8 cellular contexts compared by ENCODE assay signal in genomic region chr19:14113762-14114414, GRCh38. TPM values are rescaled to one million over a fixed set of nuclear protein-coding genes. Genes with fewer than 3 reads are reported as not detected.
DNase-seq lines count a peak whose midpoint lies in the region; ATAC-seq, FAIRE-seq and TF ChIP-seq lines count a peak whose summit lies in the region.

No MANE protein-coding gene starts in this region.

- H3K4me2 ChIP-seq in endothelial cell of umbilical vein (ENCODE audit: insufficient read depth, low read length), result no peak overlapping the region
- H3K4me2 ChIP-seq in skeletal muscle satellite cell (ENCODE audit: low read length), result peak overlapping the region; percentile 75

- no peaks in the 10 kb centered on the region for H3K27me3 ChIP-seq in endothelial cell of umbilical vein (ENCODE audit: control insufficient read depth in 2 of 2, insufficient read depth in 2 of 2, low read length in 2 of 2)
- no peaks in the 10 kb centered on the region for H3K27me3 ChIP-seq in skeletal muscle satellite cell (ENCODE audit: control insufficient read depth, insufficient read depth, low read length)

- peak overlapping the region; percentile 37 for H3K27ac Mint-ChIP-seq in activated CD4-positive, alpha-beta T cell treated with anti-CD3 and anti-CD28 coated beads, Interleukin-2, amount 10 ng/mL, durations not matched to agents 24 days and 14 days

- CTCF ChIA-PET in endothelial cell of umbilical vein (lab: Charles Lee), result interaction anchor here (0.7 to 4.8 kb wide), 15 partner anchors 14 to 235 kb away, joined by 3 to 27 read pairs (median 4); partner anchors contain the start of genes ASF1B and IL27RA

- peaks cover 21% of the 10 kb centered on the region for H3K4me1 ChIP-seq in endothelial cell of umbilical vein (ENCODE audit: control insufficient read depth, extremely low read depth, insufficient read depth, low read length)
- peaks cover 39% of the 10 kb centered on the region for H3K4me1 ChIP-seq in skeletal muscle satellite cell (ENCODE audit: control insufficient read depth, insufficient read depth, low read length)

- no peak overlapping the region for H3K4me3 Mint-ChIP-seq in activated CD4-positive, alpha-beta T cell treated with anti-CD3 and anti-CD28 coated beads, Interleukin-2, amount 10 ng/mL, durations not matched to agents 24 days and 14 days

- H3K36me3 Mint-ChIP-seq in activated CD4-positive, alpha-beta T cell treated with anti-CD3 and anti-CD28 coated beads, Interleukin-2, amount 10 ng/mL, durations not matched to agents 24 days and 14 days (ENCODE audit: low read depth), result peaks cover 4% of the 10 kb centered on the region

- H4K20me1 ChIP-seq in endothelial cell of umbilical vein (replicated peaks; ENCODE audit: control insufficient read depth, extremely low read depth, insufficient read depth, low read length), result no peaks in the 10 kb centered on the region

- dilution Hi-C loops in endothelial cell of umbilical vein (cut with MboI; ENCODE audit: extremely low pct_ligation_motif_present, low sequenced_read_pairs), result no loop called here

- intact Hi-C loops in activated CD4-positive, alpha-beta T cell treated with anti-CD3 and anti-CD28 coated beads, Interleukin-2, amount 10 ng/mL, durations not matched to agents 24 days and 14 days (cut with micrococcal nuclease), result loop anchor here (1.0 to 10.0 kb wide), 2 partner anchors 41 to 839 kb away; no protein-coding TSS in a partner anchor
- intact Hi-C loops in endothelial cell of umbilical vein (cut with micrococcal nuclease), result loop anchor here (1.0 kb wide), 1 partner anchor 42 kb away; the partner anchor contains the start of gene MISP3
- intact Hi-C loops in lower leg skin (cut with DNase I; ENCODE audit: low total_unique reads), result no loop called here

- H3K9me1 ChIP-seq in endothelial cell of umbilical vein (replicated peaks; ENCODE audit: control insufficient read depth, extremely low read depth, insufficient read depth, low read length), result no peaks in the 10 kb centered on the region

- FAIRE-seq in endothelial cell of umbilical vein (lab: Jason Lieb, UNC), result no peak

- H2AFZ ChIP-seq in endothelial cell of umbilical vein (ENCODE audit: low read depth, low read length), result no peak overlapping the region

- no peaks in the 10 kb centered on the region for H3K9me3 ChIP-seq in endothelial cell of umbilical vein (replicated peaks; ENCODE audit: control insufficient read depth, insufficient read depth, low read length)
- no peaks in the 10 kb centered on the region for H3K9me3 ChIP-seq in skeletal muscle satellite cell (replicated peaks; ENCODE audit: low read length)

- H3K9me3 Mint-ChIP-seq in activated CD4-positive, alpha-beta T cell treated with anti-CD3 and anti-CD28 coated beads, Interleukin-2, amount 10 ng/mL, durations not matched to agents 24 days and 14 days, result no peaks in the 10 kb centered on the region

- TF ChIP-seq CTCF in endothelial cell of umbilical vein (IDR thresholded peaks at IDR 0.05; ENCODE audit: extremely low read depth in 1 of 2, insufficient read depth in 1 of 2, low read depth in 1 of 2, low read length in 2 of 2) (peak; percentile 19 to 21), lower leg skin (IDR thresholded peaks at IDR 0.05) (no peak)

- ATAC-seq in GM19328 (IDR thresholded peaks at IDR 0.05; ENCODE audit: unreplicated experiment), result no peak

- no peaks in the 10 kb centered on the region for H3K27me3 Mint-ChIP-seq in activated CD4-positive, alpha-beta T cell treated with anti-CD3 and anti-CD28 coated beads, Interleukin-2, amount 10 ng/mL, durations not matched to agents 24 days and 14 days

- peaks cover 34% of the 10 kb centered on the region for H3K4me1 Mint-ChIP-seq in activated CD4-positive, alpha-beta T cell treated with anti-CD3 and anti-CD28 coated beads, Interleukin-2, amount 10 ng/mL, durations not matched to agents 24 days and 14 days

- no peak overlapping the region for H3K9ac ChIP-seq in endothelial cell of umbilical vein (replicated peaks; ENCODE audit: extremely low read depth, insufficient read depth, low read length)
- peak overlapping the region; percentile 65 for H3K9ac ChIP-seq in skeletal muscle satellite cell (ENCODE audit: low read depth, low read length)

- H3K36me3 ChIP-seq in endothelial cell of umbilical vein (ENCODE audit: control insufficient read depth in 2 of 2, extremely low read depth in 1 of 2, insufficient read depth in 2 of 2, low read length in 2 of 2) (no peaks in the 10 kb centered on the region), skeletal muscle satellite cell (ENCODE audit: insufficient read depth, low read length) (no peaks in the 10 kb centered on the region)

- no peak overlapping the region for H3K27ac ChIP-seq in endothelial cell of umbilical vein (ENCODE audit: insufficient read depth, low read depth, low read length)

- POLR2A ChIA-PET in endothelial cell of umbilical vein (lab: Charles Lee), result no interaction called here

- WGBS in lower leg skin, 2 donors, result 80 to 82% methylated on average over 17 to 18 of the region's 18 CpGs

- H3K4me3 ChIP-seq in endothelial cell of umbilical vein (replicated peaks in 1 of 3; ENCODE audit: insufficient read depth in 1 of 3, low read depth in 1 of 3, low read length in 3 of 3) (no peak overlapping the region), skeletal muscle satellite cell (ENCODE audit: low read length) (no peak overlapping the region), lower leg skin (ENCODE audit: low read depth, poor library complexity, severe bottlenecking) (no peak overlapping the region)

- BruUV-seq in endothelial cell of umbilical vein (replicated peaks; lab: Mats Ljungman, UMichigan), result no TSS peak

- TF ChIP-seq POLR2A in endothelial cell of umbilical vein (IDR thresholded peaks at IDR 0.05; ENCODE audit: low read depth, low read length) (no peak), lower leg skin (IDR thresholded peaks at IDR 0.05) (no peak)

- peaks cover 30% of the 10 kb centered on the region for H3K79me2 ChIP-seq in endothelial cell of umbilical vein (ENCODE audit: control insufficient read depth, insufficient read depth, low read length)

- peak; percentile 13 for DNase-seq in NCI-H510A (lab: John Stamatoyannopoulos, UW)
- DNase-seq in NCI-H510A treated with DMSO at 0.1 percent for 48 hours (lab: John Stamatoyannopoulos, UW), result no peak
- DNase-seq in activated CD4-positive, alpha-beta T cell treated with anti-CD3 and anti-CD28 coated beads, Interleukin-2, amount 10 ng/mL, durations not matched to agents 24 days and 14 days, result peak; percentile 85
- DNase-seq in endothelial cell of umbilical vein (ENCODE audit: low read depth, low spot score), result no peak
- no peak for DNase-seq in AG20443 (ENCODE audit: low spot score)
- DNase-seq in lower leg skin (ENCODE audit: low spot score in 2 of 2), result no peak

RNA-seq across cellular contexts. Expression of gene PRKACA, which starts 3.7 kb away (rescaled TPM):
- 62.6 and 64.7 TPM in 2 replicates for total RNA-seq in activated CD4-positive, alpha-beta T cell treated with anti-CD3 and anti-CD28 coated beads, Interleukin-2, amount 10 ng/mL, durations not matched to agents 24 days and 14 days
- total RNA-seq in endothelial cell of umbilical vein (97.5 and 110 TPM in 2 replicates), lower leg skin (10 to 100 TPM; 45.9 to 53.7 (median 49.2) TPM)
- 29.9 and 44.2 TPM in 2 replicates for polyA plus RNA-seq in endothelial cell of umbilical vein
- polyA plus RNA-seq in endothelial cell of umbilical vein (2011; cell fraction: cytosol; rRNA removed), result 59.3 and 67.5 TPM in 2 replicates
- 33.2 and 33.7 TPM in 2 replicates for polyA plus RNA-seq in endothelial cell of umbilical vein (2011; cell fraction: nucleus; rRNA removed)
- polyA plus RNA-seq in endothelial cell of umbilical vein (2012), result 83.5 and 89.6 TPM in 2 replicates
- polyA minus RNA-seq in endothelial cell of umbilical vein, result 48.3 and 48.5 TPM in 2 replicates
- polyA minus RNA-seq in endothelial cell of umbilical vein (2011; cell fraction: cytosol; rRNA and poly(A)+ RNA removed), result 25.4 TPM
- 16.0 and 18.2 TPM in 2 replicates for polyA minus RNA-seq in endothelial cell of umbilical vein (2011; cell fraction: nucleus; rRNA and poly(A)+ RNA removed)
- total RNA-seq in skeletal muscle satellite cell (2012; rRNA removed), result 48.4 and 75.8 TPM in 2 replicates

RNA-seq across cellular contexts. Expression of gene ASF1B, which starts 22.5 kb away (rescaled TPM):
- 85.8 and 90.2 TPM in 2 replicates for total RNA-seq in activated CD4-positive, alpha-beta T cell treated with anti-CD3 and anti-CD28 coated beads, Interleukin-2, amount 10 ng/mL, durations not matched to agents 24 days and 14 days
- total RNA-seq in endothelial cell of umbilical vein (37.1 and 39.1 TPM in 2 replicates), lower leg skin (1 to 10 TPM in 3 of 4 donors, not detected in 1; 1.6 to 3.2 (median 2.3) TPM)
- polyA plus RNA-seq in endothelial cell of umbilical vein, result 36.6 and 42.4 TPM in 2 replicates
- polyA plus RNA-seq in endothelial cell of umbilical vein (2011; cell fraction: cytosol; rRNA removed), result 36.8 and 38.5 TPM in 2 replicates
- polyA plus RNA-seq in endothelial cell of umbilical vein (2011; cell fraction: nucleus; rRNA removed), result 14.1 and 14.4 TPM in 2 replicates
- polyA plus RNA-seq in endothelial cell of umbilical vein (2012), result 18.8 and 25.4 TPM in 2 replicates
- 16.8 and 18.4 TPM in 2 replicates for polyA minus RNA-seq in endothelial cell of umbilical vein
- 183 TPM for polyA minus RNA-seq in endothelial cell of umbilical vein (2011; cell fraction: cytosol; rRNA and poly(A)+ RNA removed)
- polyA minus RNA-seq in endothelial cell of umbilical vein (2011; cell fraction: nucleus; rRNA and poly(A)+ RNA removed), result 4.8 and 6.0 TPM in 2 replicates
- 9.1 and 17.3 TPM in 2 replicates for total RNA-seq in skeletal muscle satellite cell (2012; rRNA removed)

RNA-seq across cellular contexts. Expression of gene SAMD1, which starts 23.3 kb away (rescaled TPM):
- total RNA-seq in activated CD4-positive, alpha-beta T cell treated with anti-CD3 and anti-CD28 coated beads, Interleukin-2, amount 10 ng/mL, durations not matched to agents 24 days and 14 days, result 147 and 152 TPM in 2 replicates
- total RNA-seq in endothelial cell of umbilical vein (35.2 and 35.9 TPM in 2 replicates), lower leg skin (10 to 100 TPM; 23.2 to 61.1 (median 33.2) TPM)
- 13.8 and 14.1 TPM in 2 replicates for polyA plus RNA-seq in endothelial cell of umbilical vein
- polyA plus RNA-seq in endothelial cell of umbilical vein (2011; cell fraction: cytosol; rRNA removed), result 11.0 and 14.1 TPM in 2 replicates
- polyA plus RNA-seq in endothelial cell of umbilical vein (2011; cell fraction: nucleus; rRNA removed), result 21.4 and 22.8 TPM in 2 replicates
- 18.1 and 27.6 TPM in 2 replicates for polyA plus RNA-seq in endothelial cell of umbilical vein (2012)
- 6.2 and 7.8 TPM in 2 replicates for polyA minus RNA-seq in endothelial cell of umbilical vein
- polyA minus RNA-seq in endothelial cell of umbilical vein (2011; cell fraction: cytosol; rRNA and poly(A)+ RNA removed), result 39.2 TPM
- 1.5 and 4.2 TPM in 2 replicates for polyA minus RNA-seq in endothelial cell of umbilical vein (2011; cell fraction: nucleus; rRNA and poly(A)+ RNA removed)
- 33.9 and 34.2 TPM in 2 replicates for total RNA-seq in skeletal muscle satellite cell (2012; rRNA removed)

RNA-seq across cellular contexts. Expression of gene C19orf67, which starts 28.3 kb away (rescaled TPM):
- 0.54 and 0.58 TPM in 2 replicates for total RNA-seq in activated CD4-positive, alpha-beta T cell treated with anti-CD3 and anti-CD28 coated beads, Interleukin-2, amount 10 ng/mL, durations not matched to agents 24 days and 14 days
- total RNA-seq in endothelial cell of umbilical vein (0.55 TPM in 1 of 2 replicates, not detected in the other), lower leg skin (not detected)
- not detected in 2 replicates for polyA plus RNA-seq in endothelial cell of umbilical vein
- not detected in 2 replicates for polyA plus RNA-seq in endothelial cell of umbilical vein (2011; cell fraction: cytosol; rRNA removed)
- polyA plus RNA-seq in endothelial cell of umbilical vein (2011; cell fraction: nucleus; rRNA removed), result not detected in 2 replicates
- polyA plus RNA-seq in endothelial cell of umbilical vein (2012), result not detected in 2 replicates
- polyA minus RNA-seq in endothelial cell of umbilical vein, result 0.40 TPM in 1 of 2 replicates, not detected in the other
- not detected for polyA minus RNA-seq in endothelial cell of umbilical vein (2011; cell fraction: cytosol; rRNA and poly(A)+ RNA removed)
- not detected in 2 replicates for polyA minus RNA-seq in endothelial cell of umbilical vein (2011; cell fraction: nucleus; rRNA and poly(A)+ RNA removed)
- total RNA-seq in skeletal muscle satellite cell (2012; rRNA removed), result 0.51 TPM in 1 of 2 replicates, not detected in the other

RNA-seq across cellular contexts. Expression of gene MISP3, which starts 41.3 kb away (rescaled TPM):
- total RNA-seq in activated CD4-positive, alpha-beta T cell treated with anti-CD3 and anti-CD28 coated beads, Interleukin-2, amount 10 ng/mL, durations not matched to agents 24 days and 14 days, result 2.7 and 3.6 TPM in 2 replicates
- total RNA-seq in endothelial cell of umbilical vein (0.31 TPM in 1 of 2 replicates, not detected in the other), lower leg skin (10 to 100 TPM in 3 of 4 donors, 1 to 10 TPM in 1; 9.1 to 26.2 (median 17.2) TPM)
- polyA plus RNA-seq in endothelial cell of umbilical vein, result 0.25 and 0.26 TPM in 2 replicates
- polyA plus RNA-seq in endothelial cell of umbilical vein (2011; cell fraction: cytosol; rRNA removed), result 0.13 and 0.41 TPM in 2 replicates
- 0.13 and 0.14 TPM in 2 replicates for polyA plus RNA-seq in endothelial cell of umbilical vein (2011; cell fraction: nucleus; rRNA removed)
- polyA plus RNA-seq in endothelial cell of umbilical vein (2012), result 0.39 and 0.68 TPM in 2 replicates
- polyA minus RNA-seq in endothelial cell of umbilical vein, result 0.11 and 0.19 TPM in 2 replicates
- not detected for polyA minus RNA-seq in endothelial cell of umbilical vein (2011; cell fraction: cytosol; rRNA and poly(A)+ RNA removed)
- not detected in 2 replicates for polyA minus RNA-seq in endothelial cell of umbilical vein (2011; cell fraction: nucleus; rRNA and poly(A)+ RNA removed)
- total RNA-seq in skeletal muscle satellite cell (2012; rRNA removed), result not detected in 2 replicates

Comparison
In these comparisons a context has a peak if more than half of its experiments do, and no peak if none do; other contexts are left out.
1. DNase-seq: peak in NCI-H510A (single experiment) and activated CD4-positive, alpha-beta T cell treated with anti-CD3 and anti-CD28 coated beads, Interleukin-2, amount 10 ng/mL, durations not matched to agents 24 days and 14 days (single experiment); none in NCI-H510A treated with DMSO at 0.1 percent for 48 hours (single experiment), endothelial cell of umbilical vein (single experiment), AG20443 (single experiment) and lower leg skin (0 of 2).
2. CTCF ChIP-seq: peak in endothelial cell of umbilical vein (2 of 2); none in lower leg skin (0 of 3).